16 cellular contexts compared by ENCODE assay signal in genomic region chr5:136006164-136006563, GRCh38. TPM values are rescaled to one million over a fixed set of nuclear protein-coding genes. Genes with fewer than 3 reads are reported as not detected.
DNase-seq lines count a peak whose midpoint lies in the region; ATAC-seq and TF ChIP-seq lines count a peak whose summit lies in the region.
"Had no signal": no experiment of that assay in that cellular context is flagged by ENCODE, and none has a peak within 500 bp of the region (broad histone marks: within the 10 kb centered on the region; RNA-seq: fewer than 3 reads in every experiment).

No MANE protein-coding gene starts in this region.

- no peaks in the 10 kb centered on the region for H4K20me1 ChIP-seq in HCT116 (ENCODE audit: insufficient read depth)
- H4K20me1 ChIP-seq in hepatocyte (ENCODE audit: insufficient read depth, poor library complexity, severe bottlenecking) = no peaks in the 10 kb centered on the region

- no peak overlapping the region for H3K4me3 ChIP-seq in HCT116 (replicated peaks in 1 of 2; ENCODE audit: low read depth in 1 of 2, low read length in 2 of 2)
- no peak overlapping the region for H3K4me3 ChIP-seq in hepatocyte
- H3K4me3 ChIP-seq: SJCRH30 had no signal

- 82% methylated on average over 11 of the region's 11 CpGs for WGBS in hepatocyte (ENCODE audit: low lambda C conversion rate, missing lambda C conversion rate)

- RAD21 ChIA-PET in HCT116 (lab: Charles Lee; ENCODE audit: low non-redundant PET in 1 of 2, low total read pairs in 2 of 2, uncharacterized antibody in 2 of 2, unreplicated experiment in 2 of 2) = no interaction called here

- no peak for TF ChIP-seq RAD21 in HCT116 (IDR thresholded peaks at IDR 0.05; ENCODE audit: low read depth)

- H3K79me2 ChIP-seq in HCT116 (ENCODE audit: insufficient read depth, low read length) (no peaks in the 10 kb centered on the region), hepatocyte (no peaks in the 10 kb centered on the region)

- intact Hi-C loops in HCT116 (cut with micrococcal nuclease) = no loop called here

- POLR2A ChIA-PET in HCT116 (lab: Charles Lee) = no interaction called here

- BruUV-seq in HCT116 (replicated peaks; lab: Mats Ljungman, UMichigan) = no TSS peak

- DNase-seq in HCT116 (ENCODE audit: low read depth, low spot score) = no peak
- peak; percentile 60 for DNase-seq in astrocyte of the hippocampus (ENCODE audit: low read depth, low spot score)
- DNase-seq in hepatocyte (ENCODE audit: low spot score) = no peak
- peak; percentile 70 for DNase-seq in stromal cell of bone marrow (ENCODE audit: low read depth)
- DNase-seq in NCI-H2081 (lab: John Stamatoyannopoulos, UW) = no peak
- DNase-seq in KBM-7 = no peak
- DNase-seq: activated CD4-positive, alpha-beta T cell treated with anti-CD3 and anti-CD28 coated beads, Interleukin-2, amount 50 U/mL, for 4 hours; activated naive CD8-positive, alpha-beta T cell treated with anti-CD3 and anti-CD28 coated beads, Interleukin-2, amount 50 U/mL, for 24 hours; activated T-cell treated with anti-CD3 and anti-CD28 coated beads, Interleukin-2, amount 50 U/mL, for 48 hours; foreskin melanocyte; NCI-H1048; nucleus accumbens; SJCRH30 had no signal

- H3K27ac ChIP-seq in HCT116 (ENCODE audit: low read depth, low read length) (no peak overlapping the region), hepatocyte (peak overlapping the region; percentile 34)
- H3K27ac ChIP-seq: SJCRH30 had no signal

- H2AFZ ChIP-seq in HCT116 (ENCODE audit: low read depth, low read length, poor library complexity, severe bottlenecking) (no peak overlapping the region), hepatocyte (no peak overlapping the region)

- H3K36me3 ChIP-seq in HCT116 (ENCODE audit: control insufficient read depth in 1 of 2, insufficient read depth in 2 of 2, low read length in 2 of 2) = no peaks in the 10 kb centered on the region
- no peaks in the 10 kb centered on the region for H3K36me3 ChIP-seq in hepatocyte (replicated peaks; ENCODE audit: insufficient read depth, low read depth)
- H3K36me3 ChIP-seq: SJCRH30 had no signal

- no peaks in the 10 kb centered on the region for H3K9me2 ChIP-seq in HCT116 (ENCODE audit: insufficient read depth)
- H3K9me2 ChIP-seq in hepatocyte (replicated peaks; ENCODE audit: insufficient read depth) = no peaks in the 10 kb centered on the region

- TF ChIP-seq POLR2A in HCT116 (IDR thresholded peaks at IDR 0.05; ENCODE audit: borderline replicate concordance, extremely low read depth, insufficient read depth, insufficient read length) = no peak

- peaks cover 71% of the 10 kb centered on the region for H3K27me3 ChIP-seq in HCT116 (ENCODE audit: insufficient read depth, low read length)
- no peaks in the 10 kb centered on the region for H3K27me3 ChIP-seq in hepatocyte
- H3K27me3 ChIP-seq: SJCRH30 had no signal

- H3K9me3 ChIP-seq in HCT116 (ENCODE audit: control insufficient read depth in 1 of 2, insufficient read depth in 1 of 2, low read depth in 1 of 2, low read length in 2 of 2) (no peaks in the 10 kb centered on the region), hepatocyte (ENCODE audit: low read depth) (no peaks in the 10 kb centered on the region)
- H3K9me3 ChIP-seq: SJCRH30 had no signal

- ATAC-seq in HCT116 (no peak), HG03095 (IDR thresholded peaks at IDR 0.05; ENCODE audit: unreplicated experiment) (no peak)
- ATAC-seq: activated naive CD8-positive, alpha-beta T cell treated with anti-CD3 and anti-CD28 coated beads, Interleukin-2, amount 50 U/mL, for 24 hours had no signal

- H3K9ac ChIP-seq in HCT116 (ENCODE audit: low read length) = no peak overlapping the region

- CTCF ChIA-PET in HCT116 (lab: Charles Lee) = no interaction called here

- peaks cover 7 to 21% of the 10 kb centered on the region in 2 experiments; a peak in 3 of 4 replicates for H3K4me1 ChIP-seq in HCT116 (ENCODE audit: control insufficient read depth in 1 of 2, insufficient read depth in 2 of 2, low read length in 2 of 2)
- H3K4me1 ChIP-seq in hepatocyte (ENCODE audit: insufficient read depth) = peaks cover 13% of the 10 kb centered on the region

- peak overlapping the region; percentile 40 for H3K4me2 ChIP-seq in HCT116 (ENCODE audit: low read length)
- H3K4me2 ChIP-seq in hepatocyte = no peak overlapping the region

- TF ChIP-seq CTCF in HCT116 (IDR thresholded peaks at IDR 0.05 in 2 of 3, conservative IDR thresholded peaks at IDR 0.05 in 1 of 3; ENCODE audit: borderline replicate concordance in 1 of 3, insufficient read depth in 1 of 3, low read depth in 2 of 3, low read length in 2 of 3) (no peak), hepatocyte (IDR thresholded peaks at IDR 0.05; ENCODE audit: poor library complexity) (no peak)

- in situ Hi-C loops in KBM-7 (cut with MboI; ENCODE audit: low pct_unique_long_range_greater_than_20kb, low sequenced_read_pairs) = no loop called here

TF ChIP-seq in HCT116, 20 proteins besides CTCF, POLR2A, EP300 and RAD21:
- TF ChIP-seq SIN3A (IDR thresholded peaks at IDR 0.05; ENCODE audit: low read depth) (no peak), CEBPB (IDR thresholded peaks at IDR 0.05; ENCODE audit: low read depth) (no peak), SRF (IDR thresholded peaks at IDR 0.05; ENCODE audit: low read depth) (no peak), EGR1 (IDR thresholded peaks at IDR 0.05; ENCODE audit: low read depth) (no peak), EZH2 (IDR thresholded peaks at IDR 0.05) (no peak), YY1 (IDR thresholded peaks at IDR 0.05; ENCODE audit: extremely low read depth, insufficient replicate concordance, low read depth, low read length) (no peak), ZNF274 (IDR thresholded peaks at IDR 0.05; ENCODE audit: low read depth, low read length) (no peak), SP1 (IDR thresholded peaks at IDR 0.05; ENCODE audit: low read depth) (no peak), ZBTB33 (IDR thresholded peaks at IDR 0.05; ENCODE audit: extremely low read depth, insufficient replicate concordance, low read length) (no peak), TCF7L2 (IDR thresholded peaks at IDR 0.05; ENCODE audit: borderline replicate concordance, extremely low read depth, insufficient read depth, insufficient read length) (no peak), EZH2phosphoT487 (IDR thresholded peaks at IDR 0.05; ENCODE audit: borderline replicate concordance) (no peak), FOSL1 (IDR thresholded peaks at IDR 0.05; ENCODE audit: low read depth) (no peak), CBX3 (IDR thresholded peaks at IDR 0.05; ENCODE audit: low read depth) (no peak), ELF1 (IDR thresholded peaks at IDR 0.05; ENCODE audit: borderline replicate concordance, low read depth) (no peak), JUND (IDR thresholded peaks at IDR 0.05) (no peak), ATF3 (IDR thresholded peaks at IDR 0.05) (no peak), ZFX (IDR thresholded peaks at IDR 0.05) (no peak)

RNA-seq across cellular contexts. Expression of gene TGFBI, which starts 22.6 kb away (rescaled TPM):
- 0.64 TPM for total RNA-seq in HCT116 (2021; ENCODE audit: unreplicated experiment)
- polyA plus RNA-seq in HCT116 (2012) = 0.05 TPM in 1 of 2 replicates, not detected in the other
- total RNA-seq in hepatocyte = 316 and 401 TPM in 2 replicates
- polyA plus RNA-seq in hepatocyte = 396 and 509 TPM in 2 replicates

RNA-seq across cellular contexts. Expression of gene LECT2, which starts 51.4 kb away (rescaled TPM):
- total RNA-seq in HCT116 (2021; ENCODE audit: unreplicated experiment) (not detected), hepatocyte (25.0 and 29.6 TPM in 2 replicates)
- not detected in 2 replicates for polyA plus RNA-seq in HCT116 (2012)
- 6.3 and 12.3 TPM in 2 replicates for polyA plus RNA-seq in hepatocyte
- total RNA-seq: dermis microvascular lymphatic vessel endothelial cell, SJCRH30, temporal lobe had no signal

Comparison
In these comparisons a context has a peak if more than half of its experiments do, and no peak if none do; other contexts are left out.
1. DNase-seq: peak in astrocyte of the hippocampus (single experiment) and stromal cell of bone marrow (single experiment); none in HCT116 (single experiment), hepatocyte (single experiment), NCI-H2081 (0 of 2) and KBM-7 (single experiment).
2. RNA of gene TGFBI, which starts 22.6 kb away (total RNA-seq): 316 to 401 TPM in hepatocyte; 0.64 TPM in HCT116 (single experiment); every median in the first group is over 100 times any median in the second.
3. RNA of gene LECT2, which starts 51.4 kb away (total RNA-seq): 25.0 to 29.6 TPM in hepatocyte; not detected in HCT116 (single experiment); every median in the first group is over 10 times any median in the second.